ENCODE assay signal across 1 cellular context in the genomic region with DNA sequence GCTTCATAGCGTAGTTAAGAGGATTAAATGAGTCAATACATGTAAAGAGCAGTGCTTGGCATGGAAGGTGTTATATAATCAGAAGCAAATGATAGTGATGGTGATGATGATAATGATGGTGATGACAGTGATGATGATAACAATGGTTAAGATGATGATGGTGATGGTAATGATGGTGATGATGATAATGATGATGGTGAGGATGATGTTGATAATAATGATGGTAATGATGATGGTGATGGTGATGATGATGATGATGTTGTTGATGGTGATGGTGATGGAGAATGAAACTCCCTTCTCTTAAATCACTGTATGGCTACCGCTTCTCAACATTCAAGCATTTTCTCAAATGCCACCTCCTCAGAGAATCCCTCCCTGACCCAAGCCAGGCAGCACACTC.
TF ChIP-seq lines count a peak whose summit lies in the region.

No MANE protein-coding gene starts in this region.

TF ChIP-seq in HepG2, 621 proteins besides CTCF, POLR2A, EP300 and RAD21 (continued from another document):
- TF ChIP-seq, protein P1, sequence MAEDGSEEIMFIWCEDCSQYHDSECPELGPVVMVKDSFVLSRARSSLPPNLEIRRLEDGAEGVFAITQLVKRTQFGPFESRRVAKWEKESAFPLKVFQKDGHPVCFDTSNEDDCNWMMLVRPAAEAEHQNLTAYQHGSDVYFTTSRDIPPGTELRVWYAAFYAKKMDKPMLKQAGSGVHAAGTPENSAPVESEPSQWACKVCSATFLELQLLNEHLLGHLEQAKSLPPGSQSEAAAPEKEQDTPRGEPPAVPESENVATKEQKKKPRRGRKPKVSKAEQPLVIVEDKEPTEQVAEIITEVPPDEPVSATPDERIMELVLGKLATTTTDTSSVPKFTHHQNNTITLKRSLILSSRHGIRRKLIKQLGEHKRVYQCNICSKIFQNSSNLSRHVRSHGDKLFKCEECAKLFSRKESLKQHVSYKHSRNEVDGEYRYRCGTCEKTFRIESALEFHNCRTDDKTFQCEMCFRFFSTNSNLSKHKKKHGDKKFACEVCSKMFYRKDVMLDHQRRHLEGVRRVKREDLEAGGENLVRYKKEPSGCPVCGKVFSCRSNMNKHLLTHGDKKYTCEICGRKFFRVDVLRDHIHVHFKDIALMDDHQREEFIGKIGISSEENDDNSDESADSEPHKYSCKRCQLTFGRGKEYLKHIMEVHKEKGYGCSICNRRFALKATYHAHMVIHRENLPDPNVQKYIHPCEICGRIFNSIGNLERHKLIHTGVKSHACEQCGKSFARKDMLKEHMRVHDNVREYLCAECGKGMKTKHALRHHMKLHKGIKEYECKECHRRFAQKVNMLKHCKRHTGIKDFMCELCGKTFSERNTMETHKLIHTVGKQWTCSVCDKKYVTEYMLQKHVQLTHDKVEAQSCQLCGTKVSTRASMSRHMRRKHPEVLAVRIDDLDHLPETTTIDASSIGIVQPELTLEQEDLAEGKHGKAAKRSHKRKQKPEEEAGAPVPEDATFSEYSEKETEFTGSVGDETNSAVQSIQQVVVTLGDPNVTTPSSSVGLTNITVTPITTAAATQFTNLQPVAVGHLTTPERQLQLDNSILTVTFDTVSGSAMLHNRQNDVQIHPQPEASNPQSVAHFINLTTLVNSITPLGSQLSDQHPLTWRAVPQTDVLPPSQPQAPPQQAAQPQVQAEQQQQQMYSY (CRISPR knock-in tag; IDR thresholded peaks at IDR 0.05) = no peak
